ENCODE assay signal across 24 cellular contexts in the genomic region with DNA sequence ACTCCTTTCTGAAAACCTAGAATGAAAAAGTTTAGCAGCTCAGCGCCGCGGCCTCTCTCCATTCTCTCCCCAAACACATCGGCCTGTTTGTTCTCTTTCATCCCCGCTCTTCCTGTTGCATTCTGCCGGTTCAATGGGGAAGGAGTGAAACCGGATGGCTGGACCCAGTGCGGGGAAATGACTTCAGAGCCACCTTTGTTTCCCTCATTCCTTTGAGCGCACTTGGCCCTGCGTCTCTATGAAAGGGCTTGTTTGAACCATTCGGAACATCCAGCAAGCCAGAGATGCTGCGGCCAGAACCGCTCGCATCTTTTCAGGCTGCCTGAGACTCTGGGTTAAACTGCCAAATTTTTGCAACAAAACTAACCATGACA. TPM values are rescaled to one million over a fixed set of nuclear protein-coding genes. Genes with fewer than 3 reads are reported as not detected.
DNase-seq lines count a peak whose midpoint lies in the region; ATAC-seq and TF ChIP-seq lines count a peak whose summit lies in the region.
"Had no signal": no experiment of that assay in that cellular context is flagged by ENCODE, and none has a peak within 500 bp of the region (broad histone marks: within the 10 kb centered on the region; RNA-seq: fewer than 3 reads in every experiment).

No MANE protein-coding gene starts in this region.

- no peak overlapping the region for H3K27ac Mint-ChIP-seq in WTC11
- H3K27ac Mint-ChIP-seq in activated CD4-positive, alpha-beta memory T cell treated with anti-CD3 and anti-CD28 coated beads, Interleukin-2, amount 10 ng/mL, durations not matched to agents 7 days and 5 days, result no peak overlapping the region
- H3K27ac Mint-ChIP-seq in immature natural killer cell, result no peak overlapping the region
- H3K27ac Mint-ChIP-seq: IgD-negative memory B cell, T-helper 17 cell had no signal

- H3K36me3 ChIP-seq in neutrophil (no peaks in the 10 kb centered on the region), suprapubic skin (no peaks in the 10 kb centered on the region), adrenal gland (replicated peaks in 1 of 2) (no peaks in the 10 kb centered on the region)
- H3K36me3 ChIP-seq: esophagus muscularis mucosa, vagina had no signal

- peak; percentile 78 for ATAC-seq in WTC11
- ATAC-seq: A549, Panc1, right cardiac atrium, T-helper 17 cell had no signal

- CTCF ChIA-PET in WTC11 (lab: Charles Lee), result interaction anchor here (0.7 to 4.0 kb wide), 9 partner anchors 12 to 124 kb away, joined by 3 to 25 read pairs (median 4); no protein-coding TSS in a partner anchor
- CTCF ChIA-PET in activated CD4-positive, alpha-beta memory T cell treated with anti-CD3 and anti-CD28 coated beads, Interleukin-2, amount 10 ng/mL, durations not matched to agents 7 days and 5 days (lab: Charles Lee), result no interaction called here

- H3K27me3 ChIP-seq in neutrophil, result no peaks in the 10 kb centered on the region
- peaks cover 91% of the 10 kb centered on the region for H3K27me3 ChIP-seq in suprapubic skin
- H3K27me3 ChIP-seq in adrenal gland, result peaks cover 56% of the 10 kb centered on the region

- H3K4me3 ChIP-seq in neutrophil (ENCODE audit: low read depth in 1 of 2, low read length in 1 of 2), result peak overlapping the region; percentile 15 to 19
- H3K4me3 ChIP-seq in suprapubic skin, result no peak overlapping the region
- H3K4me3 ChIP-seq in adrenal gland, result no peak overlapping the region
- H3K4me3 ChIP-seq: A549, esophagus muscularis mucosa, vagina had no signal

- peaks cover 23% of the 10 kb centered on the region for H3K4me1 Mint-ChIP-seq in WTC11
- peaks cover 8% of the 10 kb centered on the region for H3K4me1 Mint-ChIP-seq in activated CD4-positive, alpha-beta memory T cell treated with anti-CD3 and anti-CD28 coated beads, Interleukin-2, amount 10 ng/mL, durations not matched to agents 7 days and 5 days
- H3K4me1 Mint-ChIP-seq in immature natural killer cell, result peaks cover 8 to 12% of the 10 kb centered on the region in 2 donors
- H3K4me1 Mint-ChIP-seq: IgD-negative memory B cell had no signal

- H3K4me3 Mint-ChIP-seq in WTC11 (peak overlapping the region; percentile 50), immature natural killer cell (no peak overlapping the region)
- H3K4me3 Mint-ChIP-seq in activated CD4-positive, alpha-beta memory T cell treated with anti-CD3 and anti-CD28 coated beads, Interleukin-2, amount 10 ng/mL, durations not matched to agents 7 days and 5 days, result no peak overlapping the region
- H3K4me3 Mint-ChIP-seq: central memory CD8-positive, alpha-beta T cell; IgD-negative memory B cell; T-helper 17 cell had no signal

- peaks cover 96 to 98% of the 10 kb centered on the region in 2 experiments for H3K4me1 ChIP-seq in neutrophil (ENCODE audit: control insufficient read depth in 1 of 2, insufficient read depth in 1 of 2, low read depth in 1 of 2, low read length in 1 of 2)
- H3K4me1 ChIP-seq in suprapubic skin, result peaks cover under 1% of the 10 kb centered on the region
- H3K4me1 ChIP-seq in adrenal gland (replicated peaks in 1 of 2), result no peaks in the 10 kb centered on the region
- H3K4me1 ChIP-seq: A549, vagina had no signal

- TF ChIP-seq EP300 in suprapubic skin (IDR thresholded peaks at IDR 0.05), result no peak

- no peaks in the 10 kb centered on the region for H3K36me3 Mint-ChIP-seq in WTC11
- no peaks in the 10 kb centered on the region for H3K36me3 Mint-ChIP-seq in activated CD4-positive, alpha-beta memory T cell treated with anti-CD3 and anti-CD28 coated beads, Interleukin-2, amount 10 ng/mL, durations not matched to agents 7 days and 5 days (ENCODE audit: low read depth)
- H3K36me3 Mint-ChIP-seq in immature natural killer cell, result peaks cover 0 to 4% (median 0%) of the 10 kb centered on the region in 3 donors
- H3K36me3 Mint-ChIP-seq: IgD-negative memory B cell had no signal

- H3K9me3 Mint-ChIP-seq in WTC11 (peaks cover 5% of the 10 kb centered on the region; the same call in 1 of the 2 replicates), immature natural killer cell (peaks cover 0 to 4% (median 0%) of the 10 kb centered on the region in 6 donors)
- H3K9me3 Mint-ChIP-seq in activated CD4-positive, alpha-beta memory T cell treated with anti-CD3 and anti-CD28 coated beads, Interleukin-2, amount 10 ng/mL, durations not matched to agents 7 days and 5 days, result no peaks in the 10 kb centered on the region
- H3K9me3 Mint-ChIP-seq: central memory CD8-positive, alpha-beta T cell had no signal

- 35% methylated on average over 14 of the region's 14 CpGs for WGBS in suprapubic skin
- WGBS in adrenal gland, 4 donors, result 34 to 46% (median 38%) methylated on average over 14 of the region's 14 CpGs

- H3K9me3 ChIP-seq in neutrophil, result no peaks in the 10 kb centered on the region
- no peaks in the 10 kb centered on the region for H3K9me3 ChIP-seq in suprapubic skin
- no peaks in the 10 kb centered on the region for H3K9me3 ChIP-seq in adrenal gland (replicated peaks in 1 of 3)
- H3K9me3 ChIP-seq: vagina had no signal

- no peak for TF ChIP-seq POLR2A in suprapubic skin (IDR thresholded peaks at IDR 0.05)
- no peak for TF ChIP-seq POLR2A in adrenal gland (IDR thresholded peaks at IDR 0.05)

- POLR2A ChIA-PET in WTC11 (lab: Charles Lee), result interaction anchor here (0.6 to 1.3 kb wide), 2 partner anchors 39 to 62 kb away, joined by 3 read pairs; partner anchors contain the start of gene OLIG2
- POLR2A ChIA-PET in activated CD4-positive, alpha-beta memory T cell treated with anti-CD3 and anti-CD28 coated beads, Interleukin-2, amount 10 ng/mL, durations not matched to agents 7 days and 5 days (lab: Charles Lee), result no interaction called here

- intact Hi-C loops in adrenal gland (cut with DNase I), result no loop called here

- DNase-seq in C1 segment of cervical spinal cord (lab: John Stamatoyannopoulos, UW) (peak in 9 of 14 donors; percentile 41 to 84 (median 56)), WTC11 (ENCODE audit: low spot score) (no peak), hippocampal formation (lab: John Stamatoyannopoulos, UW) (peak; percentile 42 to 53), suprapubic skin (ENCODE audit: low spot score in 2 of 2) (no peak), immature natural killer cell (no peak), adrenal gland (no peak)
- no peak for DNase-seq in activated CD4-positive, alpha-beta memory T cell treated with anti-CD3 and anti-CD28 coated beads, Interleukin-2, amount 10 ng/mL, durations not matched to agents 7 days and 5 days
- DNase-seq: activated CD4-positive, alpha-beta T cell treated with anti-CD3 and anti-CD28 coated beads, Interleukin-2, amount 50 U/mL, for 4 hours; effector CD8-positive, alpha-beta T cell; NCI-H187; NCI-H345; right cardiac atrium; stimulated activated CD8-positive, alpha-beta memory T cell treated with anti-CD3 and anti-CD28 coated beads, Interleukin-4, amount 100 ng/mL, for 48 hours; T-helper 17 cell had no signal

- TF ChIP-seq CTCF in WTC11 (IDR thresholded peaks at IDR 0.05) (no peak), neutrophil (IDR thresholded peaks at IDR 0.05) (no peak), suprapubic skin (IDR thresholded peaks at IDR 0.05) (no peak), adrenal gland (IDR thresholded peaks at IDR 0.05) (no peak)

- H3K27ac ChIP-seq in neutrophil (peak overlapping the region; percentile 68), suprapubic skin (no peak overlapping the region), adrenal gland (no peak overlapping the region)
- H3K27ac ChIP-seq: A549, esophagus muscularis mucosa, vagina had no signal

- H3K27me3 Mint-ChIP-seq in WTC11 (ENCODE audit: low read depth), result peaks cover 81% of the 10 kb centered on the region
- peaks cover 74% of the 10 kb centered on the region for H3K27me3 Mint-ChIP-seq in activated CD4-positive, alpha-beta memory T cell treated with anti-CD3 and anti-CD28 coated beads, Interleukin-2, amount 10 ng/mL, durations not matched to agents 7 days and 5 days
- H3K27me3 Mint-ChIP-seq in immature natural killer cell (ENCODE audit: low read depth in 3 of 3), result peaks cover 14 to 30% (median 15%) of the 10 kb centered on the region in 3 donors

TF ChIP-seq in WTC11, 78 proteins besides CTCF, POLR2A, EP300 and RAD21 (continues in another document):
- no peak for TF ChIP-seq NR3C1 (CRISPR knock-in tag; conservative IDR thresholded peaks at IDR 0.05; ENCODE audit: low read depth)
- no peak for TF ChIP-seq CREB1 (CRISPR knock-in tag; IDR thresholded peaks at IDR 0.05)
- no peak for TF ChIP-seq PREB (CRISPR knock-in tag; IDR thresholded peaks at IDR 0.05; ENCODE audit: borderline replicate concordance)

RNA-seq across cellular contexts. Expression of gene OLIG1, which starts 5.3 kb away (rescaled TPM):
- total RNA-seq in WTC11 (2021) (2.1 to 2.4 TPM (median 2.2 TPM) in 3 replicates), suprapubic skin (under 1 TPM in 1 of 4 donors, not detected in 3; 0.42 TPM), adrenal gland (under 1 TPM in 1 of 8 donors, not detected in 7; 0.50 TPM)
- not detected for total RNA-seq in activated CD4-positive, alpha-beta memory T cell treated with anti-CD3 and anti-CD28 coated beads, Interleukin-2, amount 10 ng/mL, durations not matched to agents 7 days and 5 days
- polyA plus RNA-seq in immature natural killer cell (not detected), adrenal gland (1 to 10 TPM in 1 of 3 donors, not detected in 2; 1.8 TPM)
- total RNA-seq: esophagus muscularis mucosa, mucosa of gallbladder, vagina had no signal
- polyA plus RNA-seq: A549, BJ, IgD-negative memory B cell, liver had no signal

RNA-seq across cellular contexts. Expression of gene OLIG2, which starts 38.9 kb away (rescaled TPM):
- 0.60 to 0.79 TPM (median 0.71 TPM) in 3 replicates for total RNA-seq in WTC11 (2021)
- total RNA-seq in suprapubic skin, result not detected
- total RNA-seq in activated CD4-positive, alpha-beta memory T cell treated with anti-CD3 and anti-CD28 coated beads, Interleukin-2, amount 10 ng/mL, durations not matched to agents 7 days and 5 days, result not detected
- polyA plus RNA-seq in immature natural killer cell, result not detected
- not detected for total RNA-seq in adrenal gland
- under 1 TPM in 1 of 3 donors, not detected in 2; 0.16 TPM for polyA plus RNA-seq in adrenal gland
- total RNA-seq: esophagus muscularis mucosa, liver, mucosa of gallbladder, right cardiac atrium, T-helper 17 cell, vagina had no signal
- polyA plus RNA-seq: A549, BJ, IgD-negative memory B cell, liver, right cardiac atrium had no signal

Comparison
In these comparisons a context has a peak if more than half of its experiments do, and no peak if none do; other contexts are left out.
1. DNase-seq: peak in C1 segment of cervical spinal cord (9 of 14) and hippocampal formation (2 of 2); none in WTC11 (single experiment), suprapubic skin (0 of 2), activated CD4-positive, alpha-beta memory T cell treated with anti-CD3 and anti-CD28 coated beads, Interleukin-2, amount 10 ng/mL, durations not matched to agents 7 days and 5 days (single experiment), immature natural killer cell (0 of 3) and adrenal gland (0 of 7).
2. H3K4me3 ChIP-seq: peak in neutrophil (2 of 2); none in suprapubic skin (single experiment) and adrenal gland (0 of 4).